15 cellular contexts compared by ENCODE assay signal in genomic region chr10:111093741-111094380, GRCh38. TPM values are rescaled to one million over a fixed set of nuclear protein-coding genes. Genes with fewer than 3 reads are reported as not detected.
DNase-seq lines count a peak whose midpoint lies in the region; ATAC-seq and TF ChIP-seq lines count a peak whose summit lies in the region.
"Had no signal": no experiment of that assay in that cellular context is flagged by ENCODE, and none has a peak within 500 bp of the region (broad histone marks: within the 10 kb centered on the region; RNA-seq: fewer than 3 reads in every experiment).

No MANE protein-coding gene starts in this region.

- no peaks in the 10 kb centered on the region for H3K36me3 ChIP-seq in mesenchymal stem cell (ENCODE audit: control insufficient read depth in 1 of 2, insufficient read depth in 2 of 2, low read depth in 1 of 2, low read length in 2 of 2)
- H3K36me3 ChIP-seq in esophagus muscularis mucosa: no peaks in the 10 kb centered on the region
- H3K36me3 ChIP-seq: uterus had no signal

- peak; percentile 71 for DNase-seq in ELR (ENCODE audit: low read depth)
- DNase-seq in HS-5 (ENCODE audit: low read depth): peak; percentile 60
- peak; percentile 20 for DNase-seq in astrocyte of the spinal cord (ENCODE audit: low read depth, low spot score)
- peak; percentile 12 for DNase-seq in mesenchymal stem cell
- DNase-seq in esophagus muscularis mucosa (ENCODE audit: extremely low spot score): no peak
- no peak for DNase-seq in DMS114 treated with DMSO at 0.1 percent for 48 hours (lab: John Stamatoyannopoulos, UW; ENCODE audit: unreplicated experiment)
- DNase-seq: activated CD8-positive, alpha-beta memory T cell treated with anti-CD3 and anti-CD28 coated beads, Interleukin-2, amount 50 U/mL, for 4 hours; activated naive CD8-positive, alpha-beta T cell treated with anti-CD3 and anti-CD28 coated beads for 36 hours; CD4-positive, CD25-positive, alpha-beta regulatory T cell; erythroblast; GOT3; right cardiac atrium; stimulated activated naive B cell treated with anti-CD40 and anti-IgM and Interleukin-4, amounts not matched to agents 10 μg/mL and 1 μg/mL and 100 μg/mL, for 72 hours; uterus had no signal

- H2BK5ac ChIP-seq in mesenchymal stem cell (ENCODE audit: low read depth, low read length, poor library complexity, severe bottlenecking): no peak overlapping the region

- in situ Hi-C loops in astrocyte of the spinal cord (cut with HindIII; ENCODE audit: low sequenced_read_pairs): no loop called here

- H3K14ac ChIP-seq in mesenchymal stem cell (ENCODE audit: low read length in 2 of 2): no peak overlapping the region

- H2AK5ac ChIP-seq in mesenchymal stem cell (ENCODE audit: low read length, severe bottlenecking): no peak overlapping the region

- H3K4ac ChIP-seq in mesenchymal stem cell (ENCODE audit: low read depth in 1 of 2, low read length in 2 of 2): no peak overlapping the region

- TF ChIP-seq POLR2A in esophagus muscularis mucosa (IDR thresholded peaks at IDR 0.05; ENCODE audit: low read depth): no peak

- no peak overlapping the region for H3K4me3 ChIP-seq in astrocyte of the spinal cord (ENCODE audit: low read depth, low read length)
- no peak overlapping the region for H3K4me3 ChIP-seq in mesenchymal stem cell (ENCODE audit: insufficient read depth in 1 of 2, low read depth in 1 of 2, low read length in 2 of 2)
- no peak overlapping the region for H3K4me3 ChIP-seq in esophagus muscularis mucosa
- H3K4me3 ChIP-seq: uterus had no signal

- no peaks in the 10 kb centered on the region for H3K79me1 ChIP-seq in mesenchymal stem cell (replicated peaks; ENCODE audit: low read length, poor library complexity, severe bottlenecking)

- WGBS in mesenchymal stem cell: 49% methylated on average over 3 of the region's 3 CpGs
- WGBS in esophagus muscularis mucosa: 82% methylated on average over 3 of the region's 3 CpGs

- no peak overlapping the region for H3K18ac ChIP-seq in mesenchymal stem cell (ENCODE audit: low read depth in 1 of 2, low read length in 2 of 2)

- H3K27me3 ChIP-seq in mesenchymal stem cell (ENCODE audit: control insufficient read depth in 1 of 2, insufficient read depth in 1 of 2, low read length in 2 of 2) (peaks cover 0 to 5% of the 10 kb centered on the region in 2 experiments), esophagus muscularis mucosa (peaks cover 0 to 30% (median 0%) of the 10 kb centered on the region in 4 donors)
- H3K27me3 ChIP-seq: uterus had no signal

- no peak for TF ChIP-seq EP300 in esophagus muscularis mucosa (IDR thresholded peaks at IDR 0.05)

- intact Hi-C loops in esophagus muscularis mucosa (cut with DNase I): no loop called here

- H2BK120ac ChIP-seq in mesenchymal stem cell (ENCODE audit: low read depth, low read length): no peak overlapping the region

- no peaks in the 10 kb centered on the region for H3K4me1 ChIP-seq in mesenchymal stem cell (ENCODE audit: control insufficient read depth, insufficient read depth, low read depth, low read length)
- H3K4me1 ChIP-seq in esophagus muscularis mucosa: no peaks in the 10 kb centered on the region
- H3K4me1 ChIP-seq: uterus had no signal

- no peak overlapping the region for H3K23ac ChIP-seq in mesenchymal stem cell (ENCODE audit: low read length in 2 of 2)

- TF ChIP-seq CTCF in astrocyte of the spinal cord (IDR thresholded peaks at IDR 0.05; ENCODE audit: low read depth, low read length): no peak
- no peak for TF ChIP-seq CTCF in esophagus muscularis mucosa (IDR thresholded peaks at IDR 0.05)

- no peak overlapping the region for H2AFZ ChIP-seq in mesenchymal stem cell (ENCODE audit: low read depth, low read length)

- H2BK12ac ChIP-seq in mesenchymal stem cell (ENCODE audit: low read length in 2 of 2): no peak overlapping the region

- H2BK15ac ChIP-seq in mesenchymal stem cell (ENCODE audit: low read depth, poor library complexity, severe bottlenecking): no peak overlapping the region

- H3K9me3 ChIP-seq in mesenchymal stem cell (ENCODE audit: control insufficient read depth, low read length) (no peaks in the 10 kb centered on the region), esophagus muscularis mucosa (no peaks in the 10 kb centered on the region)
- H3K9me3 ChIP-seq: uterus had no signal

- no peak overlapping the region for H3K9ac ChIP-seq in mesenchymal stem cell (ENCODE audit: low read length)

- H3K4me2 ChIP-seq in mesenchymal stem cell (ENCODE audit: low read length, poor library complexity, severe bottlenecking): no peak overlapping the region

- H4K91ac ChIP-seq in mesenchymal stem cell (ENCODE audit: low read length): no peak overlapping the region

- H3K27ac ChIP-seq in mesenchymal stem cell (ENCODE audit: low read length, poor library complexity, severe bottlenecking) (no peak overlapping the region), esophagus muscularis mucosa (replicated peaks in 1 of 4) (no peak overlapping the region)
- H3K27ac ChIP-seq: uterus had no signal

- H4K8ac ChIP-seq in mesenchymal stem cell (ENCODE audit: low read length): no peak overlapping the region

- ATAC-seq in GM18520 (IDR thresholded peaks at IDR 0.05; ENCODE audit: unreplicated experiment): no peak
- ATAC-seq: right cardiac atrium had no signal

RNA-seq across cellular contexts. Expression of gene ADRA2A, which starts 17.0 kb away (rescaled TPM):
- 0.03 TPM for polyA plus RNA-seq in mesenchymal stem cell (2013, experiment 1 of 2)
- polyA plus RNA-seq in mesenchymal stem cell (2013, experiment 2 of 2): 0.03 TPM
- total RNA-seq in esophagus muscularis mucosa: 1 to 10 TPM in 3 of 4 donors, under 1 TPM in 1; 0.42 to 3.8 (median 3.6) TPM
- total RNA-seq: activated naive CD8-positive, alpha-beta T cell treated with anti-CD3 and anti-CD28 coated beads for 36 hours had no signal
- polyA plus RNA-seq: CD4-positive, CD25-positive, alpha-beta regulatory T cell had no signal

Comparison
In these comparisons a context has a peak if more than half of its experiments do, and no peak if none do; other contexts are left out.
1. DNase-seq: peak in ELR (single experiment), HS-5 (single experiment), astrocyte of the spinal cord (single experiment) and mesenchymal stem cell (single experiment); none in esophagus muscularis mucosa (single experiment) and DMS114 treated with DMSO at 0.1 percent for 48 hours (single experiment).